8 cellular contexts compared by ENCODE assay signal in genomic region chr1:235011599-235012435, GRCh38.
DNase-seq lines count a peak whose midpoint lies in the region; ATAC-seq lines count a peak whose summit lies in the region.

No MANE protein-coding gene starts in this region.

- H3K27ac Mint-ChIP-seq in stimulated activated memory B cell treated with anti-CD40 and anti-IgM and Interleukin-4, amounts not matched to agents 10 μg/mL and 1 μg/mL and 100 μg/mL, for 72 hours: peak overlapping the region; percentile 99

- H3K27me3 ChIP-seq in mucosa of rectum (ENCODE audit: control insufficient read depth in 2 of 2, insufficient read depth in 2 of 2, low read length in 2 of 2): no peaks in the 10 kb centered on the region

- no peaks in the 10 kb centered on the region for H3K9me3 ChIP-seq in mucosa of rectum (ENCODE audit: control insufficient read depth in 2 of 2, low read length in 2 of 2)

- H3K4me1 ChIP-seq in mucosa of rectum (ENCODE audit: control insufficient read depth in 2 of 2, insufficient read depth in 2 of 2, low read length in 2 of 2): peaks cover 0 to 4% of the 10 kb centered on the region in 2 donors

- peak; percentile 74 for ATAC-seq in GM21786 (IDR thresholded peaks at IDR 0.05; ENCODE audit: unreplicated experiment)
- ATAC-seq in stimulated activated memory B cell treated with anti-CD40 and anti-IgM and Interleukin-4, amounts not matched to agents 10 μg/mL and 1 μg/mL and 100 μg/mL, for 72 hours: peak; percentile 92

- H3K27me3 Mint-ChIP-seq in stimulated activated memory B cell treated with anti-CD40 and anti-IgM and Interleukin-4, amounts not matched to agents 10 μg/mL and 1 μg/mL and 100 μg/mL, for 72 hours: no peaks in the 10 kb centered on the region

- H3K4me3 Mint-ChIP-seq in stimulated activated memory B cell treated with anti-CD40 and anti-IgM and Interleukin-4, amounts not matched to agents 10 μg/mL and 1 μg/mL and 100 μg/mL, for 72 hours: peak overlapping the region; percentile 59

- DNase-seq in G401 (ENCODE audit: low spot score) (peak; percentile 90), LoVo (ENCODE audit: low spot score) (peak; percentile 78), cerebellum (ENCODE audit: low spot score) (peak; percentile 88), NCI-H524 treated with DMSO at 0.1 percent for 48 hours (lab: John Stamatoyannopoulos, UW) (no peak)
- peak; percentile 93 to 97 for DNase-seq in activated CD4-positive, alpha-beta T cell treated with anti-CD3 and anti-CD28 coated beads for 4 hours

- in situ Hi-C loops in G401 (cut with HindIII; ENCODE audit: low sequenced_read_pairs): no loop called here

- no peak overlapping the region for H3K4me3 ChIP-seq in mucosa of rectum (ENCODE audit: low read length in 2 of 2)

- peak overlapping the region; percentile 49 to 71 for H3K27ac ChIP-seq in mucosa of rectum (ENCODE audit: low read depth in 2 of 2, low read length in 2 of 2)

- peaks cover 5% of the 10 kb centered on the region for H3K36me3 Mint-ChIP-seq in stimulated activated memory B cell treated with anti-CD40 and anti-IgM and Interleukin-4, amounts not matched to agents 10 μg/mL and 1 μg/mL and 100 μg/mL, for 72 hours

- H3K9me3 Mint-ChIP-seq in stimulated activated memory B cell treated with anti-CD40 and anti-IgM and Interleukin-4, amounts not matched to agents 10 μg/mL and 1 μg/mL and 100 μg/mL, for 72 hours: no peaks in the 10 kb centered on the region

- peak overlapping the region; percentile 17 to 44 for H3K9ac ChIP-seq in mucosa of rectum (ENCODE audit: low read depth in 1 of 2, low read length in 2 of 2)

- no peaks in the 10 kb centered on the region for H3K36me3 ChIP-seq in mucosa of rectum (ENCODE audit: control insufficient read depth in 2 of 2, insufficient read depth in 2 of 2, low read length in 2 of 2)

- peaks cover 94% of the 10 kb centered on the region for H3K4me1 Mint-ChIP-seq in stimulated activated memory B cell treated with anti-CD40 and anti-IgM and Interleukin-4, amounts not matched to agents 10 μg/mL and 1 μg/mL and 100 μg/mL, for 72 hours
